8 cellular contexts compared by ENCODE assay signal in genomic region chr4:89110541-89110985, GRCh38. TPM values are rescaled to one million over a fixed set of nuclear protein-coding genes. Genes with fewer than 3 reads are reported as not detected.
DNase-seq lines count a peak whose midpoint lies in the region; ATAC-seq and TF ChIP-seq lines count a peak whose summit lies in the region.

No MANE protein-coding gene starts in this region.

- DNase-seq in T-helper 2 cell treated with Interferon-gamma antibody and Interleukin-4, amounts not matched to agents 5 μg/mL and 100 μg/mL, for 36 hours (ENCODE audit: low spot score) = no peak
- DNase-seq in T-helper 2 cell (no peak), Peyer's patch (peak in 2 of 3 donors; percentile 32 to 50), NCI-H2107 (lab: John Stamatoyannopoulos, UW) (no peak), NCI-H2107 treated with DMSO at 0.1 percent for 48 hours (lab: John Stamatoyannopoulos, UW; ENCODE audit: unreplicated experiment) (no peak)

- H3K9me3 ChIP-seq in Peyer's patch = no peaks in the 10 kb centered on the region
- no peaks in the 10 kb centered on the region for H3K9me3 ChIP-seq in esophagus (ENCODE audit: control insufficient read depth in 2 of 2, insufficient read depth in 1 of 2, low read depth in 1 of 2, low read length in 1 of 2)
- no peaks in the 10 kb centered on the region for H3K9me3 ChIP-seq in parathyroid adenoma (ENCODE audit: control insufficient read depth, low read length)

- peak overlapping the region; percentile 85 for H3K4me2 ChIP-seq in parathyroid adenoma (ENCODE audit: low read length)

- H3K27ac ChIP-seq in Peyer's patch (peak overlapping the region; percentile 80 to 91 (median 86)), esophagus (ENCODE audit: low read depth in 2 of 2, low read length in 1 of 2) (peak overlapping the region; percentile 39 to 57), parathyroid adenoma (peak overlapping the region; percentile 75)

- H3K4me3 Mint-ChIP-seq in T-helper 2 cell treated with Interferon-gamma antibody and Interleukin-4, amounts not matched to agents 5 μg/mL and 100 μg/mL, for 36 hours = peak overlapping the region; percentile 88

- H3K9me3 Mint-ChIP-seq in T-helper 2 cell treated with Interferon-gamma antibody and Interleukin-4, amounts not matched to agents 5 μg/mL and 100 μg/mL, for 36 hours = no peaks in the 10 kb centered on the region

- H3K36me3 Mint-ChIP-seq in T-helper 2 cell treated with Interferon-gamma antibody and Interleukin-4, amounts not matched to agents 5 μg/mL and 100 μg/mL, for 36 hours (ENCODE audit: low read depth) = peaks cover 11% of the 10 kb centered on the region

- H3K27me3 ChIP-seq in Peyer's patch (no peaks in the 10 kb centered on the region), esophagus (ENCODE audit: control insufficient read depth in 1 of 2, insufficient read depth in 2 of 2, low read length in 2 of 2) (no peaks in the 10 kb centered on the region), parathyroid adenoma (ENCODE audit: control insufficient read depth, insufficient read depth, low read length) (no peaks in the 10 kb centered on the region)

- no peak for TF ChIP-seq CTCF in Peyer's patch (IDR thresholded peaks at IDR 0.05)
- no peak for TF ChIP-seq CTCF in parathyroid adenoma (IDR thresholded peaks at IDR 0.05)

- peak overlapping the region; percentile 49 for H3K27ac Mint-ChIP-seq in T-helper 2 cell treated with Interferon-gamma antibody and Interleukin-4, amounts not matched to agents 5 μg/mL and 100 μg/mL, for 36 hours

- H3K4me1 ChIP-seq in Peyer's patch (peaks cover 0 to 9% (median 3%) of the 10 kb centered on the region in 4 donors), esophagus (ENCODE audit: control insufficient read depth in 2 of 2, insufficient read depth in 2 of 2, low read length in 1 of 2) (no peaks in the 10 kb centered on the region), parathyroid adenoma (no peaks in the 10 kb centered on the region)

- H3K36me3 ChIP-seq in Peyer's patch = no peaks in the 10 kb centered on the region
- H3K36me3 ChIP-seq in esophagus (ENCODE audit: control insufficient read depth in 2 of 2, insufficient read depth in 2 of 2, low read length in 1 of 2) = no peaks in the 10 kb centered on the region
- H3K36me3 ChIP-seq in parathyroid adenoma (ENCODE audit: control insufficient read depth, insufficient read depth, low read length) = no peaks in the 10 kb centered on the region

- H3K9ac ChIP-seq in parathyroid adenoma = no peak overlapping the region

- peaks cover 18% of the 10 kb centered on the region for H3K27me3 Mint-ChIP-seq in T-helper 2 cell treated with Interferon-gamma antibody and Interleukin-4, amounts not matched to agents 5 μg/mL and 100 μg/mL, for 36 hours (ENCODE audit: low read depth)

- peak overlapping the region; percentile 90 for H2AFZ ChIP-seq in parathyroid adenoma

- peaks cover 19% of the 10 kb centered on the region for H3K4me1 Mint-ChIP-seq in T-helper 2 cell treated with Interferon-gamma antibody and Interleukin-4, amounts not matched to agents 5 μg/mL and 100 μg/mL, for 36 hours (ENCODE audit: low read depth)

- 1% methylated on average over 30 of the region's 30 CpGs for WGBS in esophagus, 2 donors

- ATAC-seq in HG03378 (IDR thresholded peaks at IDR 0.05; ENCODE audit: unreplicated experiment) = no peak

- peak overlapping the region; percentile 67 to 90 (median 78) for H3K4me3 ChIP-seq in Peyer's patch
- peak overlapping the region; percentile 63 to 95 for H3K4me3 ChIP-seq in esophagus (ENCODE audit: low read depth in 1 of 2, low read length in 2 of 2)
- peak overlapping the region; percentile 88 for H3K4me3 ChIP-seq in parathyroid adenoma (ENCODE audit: low read depth, low read length)

- no peak for TF ChIP-seq POLR2A in Peyer's patch (IDR thresholded peaks at IDR 0.05)

- H3K79me2 ChIP-seq in parathyroid adenoma = no peaks in the 10 kb centered on the region

RNA-seq across cellular contexts. Expression of gene TIGD2, which starts 0.8 kb away (rescaled TPM):
- total RNA-seq in Peyer's patch = 10 to 100 TPM; 12.4 to 17.7 (median 14.2) TPM
- polyA plus RNA-seq in esophagus = 1 to 10 TPM; 1.8 to 1.9 TPM

RNA-seq across cellular contexts. Expression of gene FAM13A, which starts 53.6 kb away (rescaled TPM):
- 100 to 1,000 TPM in 1 of 4 donors, 10 to 100 TPM in 3; 72.3 to 105 (median 90.0) TPM for total RNA-seq in Peyer's patch
- polyA plus RNA-seq in esophagus = 1 to 10 TPM; 2.5 to 2.7 TPM

Comparison
In these comparisons a context has a peak if more than half of its experiments do, and no peak if none do; other contexts are left out.
1. DNase-seq: peak in Peyer's patch (2 of 3); none in T-helper 2 cell treated with Interferon-gamma antibody and Interleukin-4, amounts not matched to agents 5 μg/mL and 100 μg/mL, for 36 hours (single experiment), T-helper 2 cell (0 of 5), NCI-H2107 (single experiment) and NCI-H2107 treated with DMSO at 0.1 percent for 48 hours (single experiment).
2. Peak in every context shown above with its lines, with median percentiles within 50 percentile points of each other: H3K27ac ChIP-seq and H3K4me3 ChIP-seq.